Comparison of ENCODE assay signal across 1 cellular context in the genomic region with DNA sequence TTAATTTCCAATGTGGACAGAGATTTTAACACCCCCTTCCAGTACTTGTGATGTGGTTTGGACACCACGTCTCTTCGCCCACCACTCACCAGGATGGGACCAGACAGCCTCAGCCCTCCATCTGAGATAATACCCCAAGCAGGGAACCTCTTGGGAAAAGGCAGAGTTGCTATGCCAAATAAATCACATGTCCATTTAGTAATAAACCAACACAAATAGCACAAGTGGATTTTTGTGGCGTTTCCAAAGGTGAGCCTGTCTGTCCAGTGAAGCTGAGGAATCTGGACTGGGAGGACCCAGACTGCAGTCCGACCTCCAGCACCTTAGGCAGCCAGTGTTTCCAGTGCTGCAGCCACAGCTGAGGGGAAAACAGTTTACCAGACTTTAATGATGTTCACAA.
TF ChIP-seq lines count a peak whose summit lies in the region.

No MANE protein-coding gene starts in this region.

TF ChIP-seq in WTC11, 78 proteins besides CTCF, POLR2A, EP300 and RAD21 (continued from another document):
- TF ChIP-seq, protein P1, sequence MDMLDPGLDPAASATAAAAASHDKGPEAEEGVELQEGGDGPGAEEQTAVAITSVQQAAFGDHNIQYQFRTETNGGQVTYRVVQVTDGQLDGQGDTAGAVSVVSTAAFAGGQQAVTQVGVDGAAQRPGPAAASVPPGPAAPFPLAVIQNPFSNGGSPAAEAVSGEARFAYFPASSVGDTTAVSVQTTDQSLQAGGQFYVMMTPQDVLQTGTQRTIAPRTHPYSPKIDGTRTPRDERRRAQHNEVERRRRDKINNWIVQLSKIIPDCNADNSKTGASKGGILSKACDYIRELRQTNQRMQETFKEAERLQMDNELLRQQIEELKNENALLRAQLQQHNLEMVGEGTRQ (CRISPR knock-in tag; IDR thresholded peaks at IDR 0.05), result no peak
- TF ChIP-seq, protein P2, sequence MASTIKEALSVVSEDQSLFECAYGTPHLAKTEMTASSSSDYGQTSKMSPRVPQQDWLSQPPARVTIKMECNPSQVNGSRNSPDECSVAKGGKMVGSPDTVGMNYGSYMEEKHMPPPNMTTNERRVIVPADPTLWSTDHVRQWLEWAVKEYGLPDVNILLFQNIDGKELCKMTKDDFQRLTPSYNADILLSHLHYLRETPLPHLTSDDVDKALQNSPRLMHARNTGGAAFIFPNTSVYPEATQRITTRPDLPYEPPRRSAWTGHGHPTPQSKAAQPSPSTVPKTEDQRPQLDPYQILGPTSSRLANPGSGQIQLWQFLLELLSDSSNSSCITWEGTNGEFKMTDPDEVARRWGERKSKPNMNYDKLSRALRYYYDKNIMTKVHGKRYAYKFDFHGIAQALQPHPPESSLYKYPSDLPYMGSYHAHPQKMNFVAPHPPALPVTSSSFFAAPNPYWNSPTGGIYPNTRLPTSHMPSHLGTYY (CRISPR knock-in tag; IDR thresholded peaks at IDR 0.05), result no peak
- TF ChIP-seq, protein P3, sequence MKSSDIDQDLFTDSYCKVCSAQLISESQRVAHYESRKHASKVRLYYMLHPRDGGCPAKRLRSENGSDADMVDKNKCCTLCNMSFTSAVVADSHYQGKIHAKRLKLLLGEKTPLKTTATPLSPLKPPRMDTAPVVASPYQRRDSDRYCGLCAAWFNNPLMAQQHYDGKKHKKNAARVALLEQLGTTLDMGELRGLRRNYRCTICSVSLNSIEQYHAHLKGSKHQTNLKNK (CRISPR knock-in tag; IDR thresholded peaks at IDR 0.05), result no peak
- TF ChIP-seq OVOL2 (CRISPR knock-in tag; IDR thresholded peaks at IDR 0.05; ENCODE audit: borderline replicate concordance), result no peak
- no peak for TF ChIP-seq MXD4 (CRISPR knock-in tag; IDR thresholded peaks at IDR 0.05; ENCODE audit: borderline replicate concordance)
- TF ChIP-seq, protein P4, sequence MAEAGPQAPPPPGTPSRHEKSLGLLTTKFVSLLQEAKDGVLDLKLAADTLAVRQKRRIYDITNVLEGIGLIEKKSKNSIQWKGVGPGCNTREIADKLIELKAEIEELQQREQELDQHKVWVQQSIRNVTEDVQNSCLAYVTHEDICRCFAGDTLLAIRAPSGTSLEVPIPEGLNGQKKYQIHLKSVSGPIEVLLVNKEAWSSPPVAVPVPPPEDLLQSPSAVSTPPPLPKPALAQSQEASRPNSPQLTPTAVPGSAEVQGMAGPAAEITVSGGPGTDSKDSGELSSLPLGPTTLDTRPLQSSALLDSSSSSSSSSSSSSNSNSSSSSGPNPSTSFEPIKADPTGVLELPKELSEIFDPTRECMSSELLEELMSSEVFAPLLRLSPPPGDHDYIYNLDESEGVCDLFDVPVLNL (CRISPR knock-in tag; IDR thresholded peaks at IDR 0.05; ENCODE audit: borderline replicate concordance, low read depth), result no peak
- TF ChIP-seq, protein P5, sequence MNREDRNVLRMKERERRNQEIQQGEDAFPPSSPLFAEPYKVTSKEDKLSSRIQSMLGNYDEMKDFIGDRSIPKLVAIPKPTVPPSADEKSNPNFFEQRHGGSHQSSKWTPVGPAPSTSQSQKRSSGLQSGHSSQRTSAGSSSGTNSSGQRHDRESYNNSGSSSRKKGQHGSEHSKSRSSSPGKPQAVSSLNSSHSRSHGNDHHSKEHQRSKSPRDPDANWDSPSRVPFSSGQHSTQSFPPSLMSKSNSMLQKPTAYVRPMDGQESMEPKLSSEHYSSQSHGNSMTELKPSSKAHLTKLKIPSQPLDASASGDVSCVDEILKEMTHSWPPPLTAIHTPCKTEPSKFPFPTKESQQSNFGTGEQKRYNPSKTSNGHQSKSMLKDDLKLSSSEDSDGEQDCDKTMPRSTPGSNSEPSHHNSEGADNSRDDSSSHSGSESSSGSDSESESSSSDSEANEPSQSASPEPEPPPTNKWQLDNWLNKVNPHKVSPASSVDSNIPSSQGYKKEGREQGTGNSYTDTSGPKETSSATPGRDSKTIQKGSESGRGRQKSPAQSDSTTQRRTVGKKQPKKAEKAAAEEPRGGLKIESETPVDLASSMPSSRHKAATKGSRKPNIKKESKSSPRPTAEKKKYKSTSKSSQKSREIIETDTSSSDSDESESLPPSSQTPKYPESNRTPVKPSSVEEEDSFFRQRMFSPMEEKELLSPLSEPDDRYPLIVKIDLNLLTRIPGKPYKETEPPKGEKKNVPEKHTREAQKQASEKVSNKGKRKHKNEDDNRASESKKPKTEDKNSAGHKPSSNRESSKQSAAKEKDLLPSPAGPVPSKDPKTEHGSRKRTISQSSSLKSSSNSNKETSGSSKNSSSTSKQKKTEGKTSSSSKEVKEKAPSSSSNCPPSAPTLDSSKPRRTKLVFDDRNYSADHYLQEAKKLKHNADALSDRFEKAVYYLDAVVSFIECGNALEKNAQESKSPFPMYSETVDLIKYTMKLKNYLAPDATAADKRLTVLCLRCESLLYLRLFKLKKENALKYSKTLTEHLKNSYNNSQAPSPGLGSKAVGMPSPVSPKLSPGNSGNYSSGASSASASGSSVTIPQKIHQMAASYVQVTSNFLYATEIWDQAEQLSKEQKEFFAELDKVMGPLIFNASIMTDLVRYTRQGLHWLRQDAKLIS (CRISPR knock-in tag; IDR thresholded peaks at IDR 0.05; ENCODE audit: borderline replicate concordance), result no peak
- no peak for TF ChIP-seq SMAD4 (CRISPR knock-in tag; IDR thresholded peaks at IDR 0.05)
- TF ChIP-seq GTF2I (CRISPR knock-in tag; conservative IDR thresholded peaks at IDR 0.05), result no peak
- TF ChIP-seq FOXP1 (CRISPR knock-in tag; IDR thresholded peaks at IDR 0.05; ENCODE audit: borderline replicate concordance), result no peak
- TF ChIP-seq ZNF671 (CRISPR knock-in tag; IDR thresholded peaks at IDR 0.05), result no peak
- TF ChIP-seq, protein P6, sequence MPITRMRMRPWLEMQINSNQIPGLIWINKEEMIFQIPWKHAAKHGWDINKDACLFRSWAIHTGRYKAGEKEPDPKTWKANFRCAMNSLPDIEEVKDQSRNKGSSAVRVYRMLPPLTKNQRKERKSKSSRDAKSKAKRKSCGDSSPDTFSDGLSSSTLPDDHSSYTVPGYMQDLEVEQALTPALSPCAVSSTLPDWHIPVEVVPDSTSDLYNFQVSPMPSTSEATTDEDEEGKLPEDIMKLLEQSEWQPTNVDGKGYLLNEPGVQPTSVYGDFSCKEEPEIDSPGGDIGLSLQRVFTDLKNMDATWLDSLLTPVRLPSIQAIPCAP (CRISPR knock-in tag; IDR thresholded peaks at IDR 0.05), result no peak
- no peak for TF ChIP-seq ZNF317 (CRISPR knock-in tag; IDR thresholded peaks at IDR 0.05; ENCODE audit: borderline replicate concordance, low read depth)
- TF ChIP-seq, protein P7, sequence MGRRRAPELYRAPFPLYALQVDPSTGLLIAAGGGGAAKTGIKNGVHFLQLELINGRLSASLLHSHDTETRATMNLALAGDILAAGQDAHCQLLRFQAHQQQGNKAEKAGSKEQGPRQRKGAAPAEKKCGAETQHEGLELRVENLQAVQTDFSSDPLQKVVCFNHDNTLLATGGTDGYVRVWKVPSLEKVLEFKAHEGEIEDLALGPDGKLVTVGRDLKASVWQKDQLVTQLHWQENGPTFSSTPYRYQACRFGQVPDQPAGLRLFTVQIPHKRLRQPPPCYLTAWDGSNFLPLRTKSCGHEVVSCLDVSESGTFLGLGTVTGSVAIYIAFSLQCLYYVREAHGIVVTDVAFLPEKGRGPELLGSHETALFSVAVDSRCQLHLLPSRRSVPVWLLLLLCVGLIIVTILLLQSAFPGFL (CRISPR knock-in tag; IDR thresholded peaks at IDR 0.05; ENCODE audit: borderline replicate concordance), result no peak
